ENCODE assay signal across 8 cellular contexts in the genomic region with DNA sequence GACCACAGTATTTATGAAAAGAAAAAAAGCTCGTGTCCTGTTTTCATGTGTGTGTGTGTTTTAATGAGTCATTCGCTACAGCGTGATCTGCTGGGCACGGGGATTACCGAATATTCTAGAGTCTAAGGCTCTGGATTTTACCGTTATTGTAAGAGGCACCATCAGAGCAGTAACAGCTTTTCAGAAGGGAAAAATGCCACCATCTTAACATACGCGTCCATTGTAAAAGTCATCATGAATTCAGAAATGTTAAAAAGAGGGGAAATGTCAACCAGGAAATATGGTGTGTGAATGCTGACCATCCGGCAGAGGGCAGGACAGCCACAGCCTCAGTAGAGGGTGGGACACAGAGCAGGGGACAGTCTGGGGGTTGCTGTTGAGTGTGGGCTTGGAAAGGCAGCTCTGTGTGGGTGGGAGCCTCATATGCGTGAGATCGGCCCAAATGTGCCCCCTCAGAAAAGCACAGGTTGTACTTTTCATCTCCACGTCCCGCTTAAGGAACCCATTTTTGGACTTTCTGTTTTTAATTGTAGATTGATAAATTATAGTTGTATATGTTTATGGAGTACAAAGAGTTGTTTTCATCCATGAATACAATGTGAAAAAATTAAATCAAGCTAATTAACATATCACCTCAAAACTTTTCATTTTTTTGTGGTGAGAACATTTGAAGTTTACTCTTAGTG.
DNase-seq lines count a peak whose midpoint lies in the region; ATAC-seq and TF ChIP-seq lines count a peak whose summit lies in the region.

No MANE protein-coding gene starts in this region.

- H3K4me3 ChIP-seq in NB4 (ENCODE audit: low read depth, low read length) = no peak overlapping the region

- no peak for ATAC-seq in GM21576 (IDR thresholded peaks at IDR 0.05; ENCODE audit: unreplicated experiment)
- ATAC-seq in effector memory CD8-positive, alpha-beta T cell (replicated peaks) = no peak
- no peak for ATAC-seq in GM19395 (IDR thresholded peaks at IDR 0.05; ENCODE audit: unreplicated experiment)

- no peak overlapping the region for H3K27ac Mint-ChIP-seq in nephron progenitor cell
- no peak overlapping the region for H3K27ac Mint-ChIP-seq in effector memory CD8-positive, alpha-beta T cell

- H3K9me3 Mint-ChIP-seq in nephron progenitor cell = peaks cover 23% of the 10 kb centered on the region
- no peaks in the 10 kb centered on the region for H3K9me3 Mint-ChIP-seq in effector memory CD8-positive, alpha-beta T cell

- DNase-seq in EH (ENCODE audit: low read depth) = peak; percentile 69
- peak; percentile 51 for DNase-seq in NB4 (ENCODE audit: low read depth)
- peak; percentile 72 for DNase-seq in dermis blood vessel endothelial cell
- DNase-seq in nephron progenitor cell = peak; percentile 45
- no peak for DNase-seq in effector memory CD8-positive, alpha-beta T cell
- no peak for DNase-seq in GF-D8 (lab: John Stamatoyannopoulos, UW)

- TF ChIP-seq POLR2A in NB4 (IDR thresholded peaks at IDR 0.05; ENCODE audit: extremely low read depth, insufficient read length) = no peak

- no peaks in the 10 kb centered on the region for H3K36me3 Mint-ChIP-seq in nephron progenitor cell (ENCODE audit: low read depth)
- no peaks in the 10 kb centered on the region for H3K36me3 Mint-ChIP-seq in effector memory CD8-positive, alpha-beta T cell (ENCODE audit: insufficient read depth)

- TF ChIP-seq CTCF in NB4 (IDR thresholded peaks at IDR 0.05; ENCODE audit: low read depth, low read length) (peak; percentile 46), nephron progenitor cell (IDR thresholded peaks at IDR 0.05) (peak; percentile 46)

- peaks cover 28% of the 10 kb centered on the region for H3K4me1 Mint-ChIP-seq in nephron progenitor cell
- peaks cover 0 to 1% of the 10 kb centered on the region in 2 donors for H3K4me1 Mint-ChIP-seq in effector memory CD8-positive, alpha-beta T cell (ENCODE audit: low read depth in 2 of 2)

- peaks cover 5% of the 10 kb centered on the region for H3K27me3 Mint-ChIP-seq in nephron progenitor cell (ENCODE audit: low read depth, poor library complexity)
- peaks cover 29 to 60% of the 10 kb centered on the region in 2 donors for H3K27me3 Mint-ChIP-seq in effector memory CD8-positive, alpha-beta T cell

- no peak overlapping the region for H3K4me3 Mint-ChIP-seq in nephron progenitor cell
- H3K4me3 Mint-ChIP-seq in effector memory CD8-positive, alpha-beta T cell = no peak overlapping the region

Comparison
In these comparisons a context has a peak if more than half of its experiments do, and no peak if none do; other contexts are left out.
1. DNase-seq: peak in EH (single experiment), NB4 (single experiment), dermis blood vessel endothelial cell (single experiment) and nephron progenitor cell (single experiment); none in effector memory CD8-positive, alpha-beta T cell (0 of 3) and GF-D8 (single experiment).